15 cellular contexts compared by ENCODE assay signal in genomic region chrX:46125139-46125538, GRCh38.
DNase-seq lines count a peak whose midpoint lies in the region; ATAC-seq, FAIRE-seq and TF ChIP-seq lines count a peak whose summit lies in the region.
"Had no signal": no experiment of that assay in that cellular context is flagged by ENCODE, and none has a peak within 500 bp of the region (broad histone marks: within the 10 kb centered on the region; RNA-seq: fewer than 3 reads in every experiment).

No MANE protein-coding gene starts in this region.

- peak; percentile 88 for ATAC-seq in DND-41 (ENCODE audit: insufficient read depth, low read depth)
- ATAC-seq in SK-N-SH treated with all-trans-retinoic acid at 6 μM for 48 hours, result peak; percentile 62; the same call in 1 of the 3 replicates
- ATAC-seq in GM21390 (IDR thresholded peaks at IDR 0.05; ENCODE audit: unreplicated experiment), result no peak
- ATAC-seq: naive thymus-derived CD4-positive, alpha-beta T cell; stimulated activated naive CD8-positive, alpha-beta T cell treated with anti-CD3 and anti-CD28 coated beads, Interleukin-15, Interleukin-2, amounts not matched to agents 100 U/mL and 50 U/mL, for 24 hours had no signal

- H3K27ac ChIP-seq in DND-41 (ENCODE audit: low read length) (peak overlapping the region; percentile 62), KOPT-K1 (ENCODE audit: low read depth, low read length, poor library complexity, severe bottlenecking) (peak overlapping the region; percentile 66)
- H3K27ac ChIP-seq: HL-60, KMS-11, prostate gland had no signal

- H3K36me3 ChIP-seq in DND-41 (ENCODE audit: insufficient read depth, low read length) (no peaks in the 10 kb centered on the region), KOPT-K1 (ENCODE audit: insufficient read depth, low read length) (no peaks in the 10 kb centered on the region)
- H3K36me3 ChIP-seq: prostate gland had no signal

- DNase-seq in DND-41 (peak; percentile 21), iris pigment epithelial cell (ENCODE audit: low read depth) (peak; percentile 32), posterior vena cava (ENCODE audit: low spot score) (no peak), GM12892 (ENCODE audit: insufficient read length) (no peak), DMS153 (lab: John Stamatoyannopoulos, UW) (no peak)
- DNase-seq: activated naive CD4-positive, alpha-beta T cell treated with anti-CD3 and anti-CD28 coated beads, Interleukin-2, amount 50 U/mL, for 16 hours; naive thymus-derived CD4-positive, alpha-beta T cell; NCI-H69; stimulated activated naive CD8-positive, alpha-beta T cell treated with anti-CD3 and anti-CD28 coated beads, Interleukin-15, Interleukin-2, amounts not matched to agents 100 U/mL and 50 U/mL, for 24 hours had no signal

- H3K4me2 ChIP-seq in DND-41 (ENCODE audit: insufficient read depth, low read length), result peak overlapping the region; percentile 40
- H3K4me2 ChIP-seq: KMS-11 had no signal

- no peak for TF ChIP-seq POLR2A in GM12892 (IDR thresholded peaks at IDR 0.05; ENCODE audit: low read depth, low read length)

- no peak for FAIRE-seq in GM12892 (lab: Jason Lieb, UNC)

- peak overlapping the region; percentile 61 for H2AFZ ChIP-seq in DND-41 (ENCODE audit: low read depth, low read length)

- H3K4me1 ChIP-seq in DND-41 (ENCODE audit: insufficient read depth, low read length), result peaks cover 15% of the 10 kb centered on the region
- H3K4me1 ChIP-seq: prostate gland had no signal

- no peak overlapping the region for H3K4me3 ChIP-seq in DND-41 (ENCODE audit: low read depth in 1 of 2, low read length in 2 of 2)
- H3K4me3 ChIP-seq: prostate gland had no signal

- H3K9me3 ChIP-seq in DND-41 (ENCODE audit: insufficient read depth, low read length, severe bottlenecking) (no peaks in the 10 kb centered on the region), KOPT-K1 (ENCODE audit: insufficient read depth, low read length, poor library complexity, severe bottlenecking) (no peaks in the 10 kb centered on the region)
- H3K9me3 ChIP-seq: prostate gland had no signal

- peak overlapping the region; percentile 30; the same call in 1 of the 2 replicates for H3K9ac ChIP-seq in DND-41 (ENCODE audit: low read depth, low read length)
- H3K9ac ChIP-seq: KMS-11 had no signal

- no peaks in the 10 kb centered on the region for H3K27me3 ChIP-seq in DND-41 (ENCODE audit: insufficient read depth, low read length, poor library complexity)

- H3K79me2 ChIP-seq in DND-41 (ENCODE audit: insufficient read depth, low read length), result no peaks in the 10 kb centered on the region

- TF ChIP-seq CTCF in DND-41 (IDR thresholded peaks at IDR 0.05; ENCODE audit: borderline replicate concordance, extremely low read depth, low read length, poor library complexity, severe bottlenecking), result no peak

- H4K20me1 ChIP-seq in DND-41 (ENCODE audit: insufficient read depth, low read length), result no peaks in the 10 kb centered on the region

- intact Hi-C loops in posterior vena cava (cut with DNase I), result no loop called here

TF ChIP-seq in SK-N-SH treated with all-trans-retinoic acid at 6 μM for 48 hours, 23 proteins besides CTCF, POLR2A, EP300 and RAD21:
- TF ChIP-seq ZFP3 (CRISPR knock-in tag; IDR thresholded peaks at IDR 0.05) (no peak), BACH2 (CRISPR knock-in tag; IDR thresholded peaks at IDR 0.05; ENCODE audit: borderline replicate concordance) (no peak), PPARA (CRISPR knock-in tag; IDR thresholded peaks at IDR 0.05; ENCODE audit: borderline replicate concordance) (no peak), CSDC2 (CRISPR knock-in tag; IDR thresholded peaks at IDR 0.05) (no peak), GLIS3 (CRISPR knock-in tag; IDR thresholded peaks at IDR 0.05) (no peak), TSHZ2 (CRISPR knock-in tag; IDR thresholded peaks at IDR 0.05) (no peak), ZFP30 (CRISPR knock-in tag; IDR thresholded peaks at IDR 0.05) (no peak), ISL1 (CRISPR knock-in tag; IDR thresholded peaks at IDR 0.05) (no peak), ESRRG (CRISPR knock-in tag; IDR thresholded peaks at IDR 0.05) (no peak), CSRNP3 (CRISPR knock-in tag; IDR thresholded peaks at IDR 0.05) (no peak), SNAI2 (CRISPR knock-in tag; IDR thresholded peaks at IDR 0.05) (no peak), PATZ1 (CRISPR knock-in tag; IDR thresholded peaks at IDR 0.05; ENCODE audit: borderline replicate concordance) (no peak), RARB (CRISPR knock-in tag; IDR thresholded peaks at IDR 0.05) (no peak), OSR1 (CRISPR knock-in tag; IDR thresholded peaks at IDR 0.05) (no peak), TOX (CRISPR knock-in tag; IDR thresholded peaks at IDR 0.05; ENCODE audit: borderline replicate concordance) (no peak), ZNF70 (CRISPR knock-in tag; IDR thresholded peaks at IDR 0.05) (no peak), ZC3H10 (CRISPR knock-in tag; IDR thresholded peaks at IDR 0.05) (no peak), ARNTL (CRISPR knock-in tag; IDR thresholded peaks at IDR 0.05; ENCODE audit: borderline replicate concordance, low read depth) (no peak)
- TF ChIP-seq, protein P1, sequence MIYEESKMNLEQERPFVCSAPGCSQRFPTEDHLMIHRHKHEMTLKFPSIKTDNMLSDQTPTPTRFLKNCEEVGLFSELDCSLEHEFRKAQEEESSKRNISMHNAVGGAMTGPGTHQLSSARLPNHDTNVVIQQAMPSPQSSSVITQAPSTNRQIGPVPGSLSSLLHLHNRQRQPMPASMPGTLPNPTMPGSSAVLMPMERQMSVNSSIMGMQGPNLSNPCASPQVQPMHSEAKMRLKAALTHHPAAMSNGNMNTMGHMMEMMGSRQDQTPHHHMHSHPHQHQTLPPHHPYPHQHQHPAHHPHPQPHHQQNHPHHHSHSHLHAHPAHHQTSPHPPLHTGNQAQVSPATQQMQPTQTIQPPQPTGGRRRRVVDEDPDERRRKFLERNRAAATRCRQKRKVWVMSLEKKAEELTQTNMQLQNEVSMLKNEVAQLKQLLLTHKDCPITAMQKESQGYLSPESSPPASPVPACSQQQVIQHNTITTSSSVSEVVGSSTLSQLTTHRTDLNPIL (CRISPR knock-in tag; IDR thresholded peaks at IDR 0.05; ENCODE audit: low read depth), result no peak

Comparison
In these comparisons a context has a peak if more than half of its experiments do, and no peak if none do; other contexts are left out.
1. DNase-seq: peak in DND-41 (single experiment) and iris pigment epithelial cell (single experiment); none in posterior vena cava (single experiment), GM12892 (single experiment) and DMS153 (single experiment).